Comparison of ENCODE assay signal across 8 cellular contexts in genomic region chr2:68357608-68358337, GRCh38. TPM values are rescaled to one million over a fixed set of nuclear protein-coding genes. Genes with fewer than 3 reads are reported as not detected.
A peak's percentile ranks its signal among the peaks of the same experiment; 100 is the strongest.
DNase-seq lines count a peak whose midpoint lies in the region; TF ChIP-seq lines count a peak whose summit lies in the region.

No MANE protein-coding gene starts in this region.

- H3K36me3 Mint-ChIP-seq in HFFc6 (ENCODE audit: low read depth) = no peaks in the 10 kb centered on the region

- H3K27me3 Mint-ChIP-seq in HFFc6 (ENCODE audit: insufficient read depth) = peaks cover 2% of the 10 kb centered on the region

- TF ChIP-seq CTCF in GM12872 (IDR thresholded peaks at IDR 0.05; ENCODE audit: insufficient read depth, low read depth, low read length) (peak; percentile 71), HFFc6 (IDR thresholded peaks at IDR 0.05) (peak; percentile 70), VCaP (conservative IDR thresholded peaks at IDR 0.05) (peak; percentile 60)

- H3K4me3 Mint-ChIP-seq in HFFc6 = no peak overlapping the region

- no peak overlapping the region for H3K27ac Mint-ChIP-seq in HFFc6

- peaks cover 11% of the 10 kb centered on the region for H3K4me1 Mint-ChIP-seq in HFFc6 (ENCODE audit: low read depth)

- peak; percentile 64 for DNase-seq in A172 (ENCODE audit: low spot score)
- peak; percentile 66 for DNase-seq in HFFc6
- peak; percentile 3 for DNase-seq in NCI-H1105 (lab: John Stamatoyannopoulos, UW)
- peak; percentile 71 for DNase-seq in iPS DF 19.7 (ENCODE audit: low read depth, low spot score)
- DNase-seq in superior temporal gyrus (ENCODE audit: extremely low spot score) = peak; percentile 49
- DNase-seq in central memory CD4-positive, alpha-beta T cell = no peak

- H3K9me3 Mint-ChIP-seq in HFFc6 = peaks cover 5% of the 10 kb centered on the region; the same call in 1 of the 2 replicates

- H3K27ac ChIP-seq in VCaP = no peak overlapping the region

RNA-seq across cellular contexts. Expression of gene PLEK, which starts 7.3 kb away (rescaled TPM):
- total RNA-seq in A172 (2014; rRNA removed; shearing (Covaris generic)) = not detected in 2 replicates
- not detected for total RNA-seq in HFFc6 (2021; fragmentation: NEBNext Ultra II Directional; extraction: Animal tissue kit (Norgen Biotek cat#: 25700))

RNA-seq across cellular contexts. Expression of gene CNRIP1, which starts 38.0 kb away (rescaled TPM):
- 11.4 and 13.1 TPM in 2 replicates for total RNA-seq in A172 (2014; rRNA removed; shearing (Covaris generic))
- total RNA-seq in HFFc6 (2021; fragmentation: NEBNext Ultra II Directional; extraction: Animal tissue kit (Norgen Biotek cat#: 25700)) = 10 to 100 TPM; 33.6 to 53.8 (median 47.2) TPM
